Comparison of ENCODE assay signal across 8 cellular contexts in the genomic region with DNA sequence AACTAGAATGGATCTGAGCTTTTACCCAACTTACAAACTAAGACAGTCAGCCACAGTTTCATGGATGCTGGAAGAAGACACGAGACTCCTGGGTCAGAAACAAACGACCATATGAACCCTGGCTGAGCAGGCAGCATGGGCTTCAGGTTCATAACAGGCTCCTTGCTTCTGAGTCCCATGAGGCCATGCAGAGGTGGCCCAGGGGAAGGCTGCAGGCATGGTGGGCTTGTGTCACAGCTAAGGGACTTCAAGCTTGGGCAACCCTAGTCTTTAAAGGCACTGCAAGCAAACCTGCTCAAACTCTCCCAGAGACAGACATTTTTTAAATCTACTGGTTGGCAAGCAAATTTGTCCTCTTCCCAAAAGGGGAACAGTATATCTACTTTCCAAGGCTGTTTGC.
"Had no signal": no experiment of that assay in that cellular context is flagged by ENCODE, and none has a peak within 500 bp of the region (broad histone marks: within the 10 kb centered on the region; RNA-seq: fewer than 3 reads in every experiment).

No MANE protein-coding gene starts in this region.

- ATAC-seq: GM23338, K562 had no signal

- H3K4me3 ChIP-seq: GM23338, K562 had no signal

- DNase-seq: H9, HCEC 1CT, IMR-90, KG1 had no signal

- FAIRE-seq: H1, HTR-8/SVneo, K562 had no signal
